Comparison of ENCODE assay signal across 8 cellular contexts in genomic region chr14:70642313-70643235, GRCh38. TPM values are rescaled to one million over a fixed set of nuclear protein-coding genes. Genes with fewer than 3 reads are reported as not detected.
A peak's percentile ranks its signal among the peaks of the same experiment; 100 is the strongest.
DNase-seq lines count a peak whose midpoint lies in the region; ATAC-seq, FAIRE-seq and TF ChIP-seq lines count a peak whose summit lies in the region.

No MANE protein-coding gene starts in this region.

- H3K9me3 Mint-ChIP-seq in stimulated activated naive CD8-positive, alpha-beta T cell treated with anti-CD3 and anti-CD28 coated beads, Interleukin-15, amount 100 ng/mL, for 72 hours: no peaks in the 10 kb centered on the region

- peak; percentile 73 for DNase-seq in GM12865 (ENCODE audit: low read depth)
- DNase-seq in SJSA1 (ENCODE audit: low read depth in 1 of 2, low spot score in 2 of 2): peak in 1 of 2 experiments; percentile 7
- no peak for DNase-seq in bronchial epithelial cell (ENCODE audit: low read depth)
- peak; percentile 42 for DNase-seq in left kidney (ENCODE audit: low read depth, low spot score)
- peak; percentile 42 to 44 for DNase-seq in stimulated activated naive CD8-positive, alpha-beta T cell treated with anti-CD3 and anti-CD28 coated beads, Interleukin-15, amount 100 ng/mL, for 72 hours
- no peak for DNase-seq in NK-92 treated with Interleukin-12 subunit alpha and Interleukin-12 subunit beta, amount 100 ng/mL, for 24 hours (lab: John Stamatoyannopoulos, UW)
- no peak for DNase-seq in EL

- TF ChIP-seq CTCF in GM12865 (IDR thresholded peaks at IDR 0.05; ENCODE audit: insufficient read depth, low read depth, low read length, missing control alignments) (no peak), bronchial epithelial cell (IDR thresholded peaks at IDR 0.05; ENCODE audit: insufficient read depth, low read length, severe bottlenecking) (no peak)

- ATAC-seq in HG02642 (IDR thresholded peaks at IDR 0.05; ENCODE audit: poor library complexity, unreplicated experiment): peak; percentile 41
- peak; percentile 48 for ATAC-seq in stimulated activated naive CD8-positive, alpha-beta T cell treated with anti-CD3 and anti-CD28 coated beads, Interleukin-15, amount 100 ng/mL, for 72 hours

- FAIRE-seq in bronchial epithelial cell (lab: Jason Lieb, UNC): no peak

- peak overlapping the region; percentile 94 to 95 for H3K27ac Mint-ChIP-seq in stimulated activated naive CD8-positive, alpha-beta T cell treated with anti-CD3 and anti-CD28 coated beads, Interleukin-15, amount 100 ng/mL, for 72 hours

- H3K4me1 Mint-ChIP-seq in stimulated activated naive CD8-positive, alpha-beta T cell treated with anti-CD3 and anti-CD28 coated beads, Interleukin-15, amount 100 ng/mL, for 72 hours: peaks cover 51% of the 10 kb centered on the region

- H3K4me1 ChIP-seq in SJSA1 (replicated peaks): peaks cover 11% of the 10 kb centered on the region

- H3K4me3 ChIP-seq in GM12865 (ENCODE audit: low read depth, low read length) (peak overlapping the region; percentile 87), SJSA1 (peak overlapping the region; percentile 40), bronchial epithelial cell (ENCODE audit: low read depth, low read length) (peak overlapping the region; percentile 64)

- H3K27me3 Mint-ChIP-seq in stimulated activated naive CD8-positive, alpha-beta T cell treated with anti-CD3 and anti-CD28 coated beads, Interleukin-15, amount 100 ng/mL, for 72 hours: no peaks in the 10 kb centered on the region

- H3K36me3 ChIP-seq in SJSA1: no peaks in the 10 kb centered on the region
- no peaks in the 10 kb centered on the region for H3K36me3 ChIP-seq in bronchial epithelial cell (ENCODE audit: control insufficient read depth, insufficient read depth, low read length)

- peaks cover 60% of the 10 kb centered on the region for H3K27me3 ChIP-seq in SJSA1 (replicated peaks)
- peaks cover 2% of the 10 kb centered on the region for H3K27me3 ChIP-seq in bronchial epithelial cell (ENCODE audit: control insufficient read depth, insufficient read depth, low read length)

- H3K4me3 Mint-ChIP-seq in stimulated activated naive CD8-positive, alpha-beta T cell treated with anti-CD3 and anti-CD28 coated beads, Interleukin-15, amount 100 ng/mL, for 72 hours: peak overlapping the region; percentile 93 to 96

- no peak overlapping the region for H3K27ac ChIP-seq in SJSA1

- H3K9me3 ChIP-seq in SJSA1 (replicated peaks): no peaks in the 10 kb centered on the region

RNA-seq across cellular contexts. Expression of gene TTC9, which starts 0.9 kb away (rescaled TPM):
- 0.18 and 0.38 TPM in 2 replicates for total RNA-seq in SJSA1 (2014; rRNA removed; shearing (Covaris generic))
- 5.3 and 9.7 TPM in 2 replicates for total RNA-seq in bronchial epithelial cell

RNA-seq across cellular contexts. Expression of gene MED6, which starts 42.1 kb away (rescaled TPM):
- total RNA-seq in SJSA1 (2014; rRNA removed; shearing (Covaris generic)): 20.1 and 36.6 TPM in 2 replicates
- 31.6 and 33.4 TPM in 2 replicates for total RNA-seq in bronchial epithelial cell

Comparison
In these comparisons a context has a peak if more than half of its experiments do, and no peak if none do; other contexts are left out.
1. DNase-seq: peak in GM12865 (single experiment), left kidney (single experiment) and stimulated activated naive CD8-positive, alpha-beta T cell treated with anti-CD3 and anti-CD28 coated beads, Interleukin-15, amount 100 ng/mL, for 72 hours (2 of 2); none in bronchial epithelial cell (single experiment), NK-92 treated with Interleukin-12 subunit alpha and Interleukin-12 subunit beta, amount 100 ng/mL, for 24 hours (single experiment) and EL (single experiment).
2. Peak in every context shown above with its lines, with median percentiles within 50 percentile points of each other: H3K4me3 ChIP-seq.